Comparison of ENCODE assay signal across 1 cellular context in the genomic region with DNA sequence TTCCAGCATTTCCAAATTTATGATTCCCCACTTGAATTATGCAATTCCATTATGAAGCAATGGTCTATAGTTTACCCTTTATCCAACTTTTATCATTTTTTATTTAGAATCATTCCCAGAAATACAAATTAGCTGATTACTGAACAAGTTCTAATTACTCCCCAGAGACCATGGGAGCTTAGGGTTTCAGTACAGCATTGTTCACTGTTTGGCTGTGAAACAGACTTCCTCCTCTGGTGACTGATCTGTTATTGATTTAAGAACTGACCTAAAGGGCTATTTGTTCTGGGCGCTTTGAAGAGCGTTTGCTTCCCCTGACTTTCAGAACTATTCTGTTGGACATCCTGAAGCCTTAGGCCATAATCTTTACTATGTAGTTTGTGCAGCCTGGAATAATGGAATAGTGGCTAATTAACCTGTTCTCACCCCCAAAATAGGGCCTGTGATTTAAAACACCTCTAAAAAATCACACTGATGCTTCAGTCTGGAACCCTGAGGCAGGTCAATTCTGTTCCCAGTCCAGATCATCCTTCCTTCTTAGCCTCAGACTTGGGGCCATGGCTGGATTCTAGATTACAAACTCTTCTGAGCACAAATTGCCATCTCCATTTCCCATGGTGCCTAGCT.
A peak's percentile ranks its signal among the peaks of the same experiment; 100 is the strongest.
TF ChIP-seq lines count a peak whose summit lies in the region.

No MANE protein-coding gene starts in this region.

TF ChIP-seq in HepG2, 621 proteins besides CTCF, POLR2A, EP300 and RAD21 (continued from another document and continues in another):
- TF ChIP-seq, protein P1, sequence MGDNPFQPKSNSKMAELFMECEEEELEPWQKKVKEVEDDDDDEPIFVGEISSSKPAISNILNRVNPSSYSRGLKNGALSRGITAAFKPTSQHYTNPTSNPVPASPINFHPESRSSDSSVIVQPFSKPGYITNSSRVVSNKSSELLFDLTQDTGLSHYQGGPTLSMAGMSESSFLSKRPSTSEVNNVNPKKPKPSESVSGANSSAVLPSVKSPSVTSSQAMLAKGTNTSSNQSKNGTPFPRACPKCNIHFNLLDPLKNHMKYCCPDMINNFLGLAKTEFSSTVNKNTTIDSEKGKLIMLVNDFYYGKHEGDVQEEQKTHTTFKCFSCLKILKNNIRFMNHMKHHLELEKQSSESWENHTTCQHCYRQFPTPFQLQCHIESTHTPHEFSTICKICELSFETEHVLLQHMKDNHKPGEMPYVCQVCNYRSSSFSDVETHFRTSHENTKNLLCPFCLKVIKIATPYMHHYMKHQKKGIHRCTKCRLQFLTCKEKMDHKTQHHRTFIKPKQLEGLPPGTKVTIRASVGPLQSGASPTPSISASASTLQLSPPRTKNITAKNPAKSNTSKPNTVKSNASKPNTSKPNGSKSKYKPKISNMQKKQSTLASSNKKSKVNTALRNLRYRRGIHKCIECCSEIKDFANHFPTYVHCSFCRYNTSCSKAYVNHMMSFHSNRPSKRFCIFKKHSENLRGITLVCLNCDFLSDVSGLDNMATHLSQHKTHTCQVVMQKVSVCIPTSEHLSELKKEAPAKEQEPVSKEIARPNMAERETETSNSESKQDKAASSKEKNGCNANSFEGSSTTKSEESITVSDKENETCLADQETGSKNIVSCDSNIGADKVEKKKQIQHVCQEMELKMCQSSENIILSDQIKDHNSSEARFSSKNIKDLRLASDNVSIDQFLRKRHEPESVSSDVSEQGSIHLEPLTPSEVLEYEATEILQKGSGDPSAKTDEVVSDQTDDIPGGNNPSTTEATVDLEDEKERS (CRISPR knock-in tag; IDR thresholded peaks at IDR 0.05) = no peak
- TF ChIP-seq AGO2 (optimal IDR thresholded peaks at IDR 0.05; ENCODE audit: low read depth, low read length) (no peak), MEIS2 (CRISPR knock-in tag; IDR thresholded peaks at IDR 0.05) (peak; percentile 78; the same call in 1 of the 2 replicates), HDAC1 (CRISPR knock-in tag; IDR thresholded peaks at IDR 0.05) (peak; percentile 79), RNF2 (conservative IDR thresholded peaks at IDR 0.05; ENCODE audit: low read depth) (no peak), KLF13 (CRISPR knock-in tag; IDR thresholded peaks at IDR 0.05) (no peak), SRF (IDR thresholded peaks at IDR 0.05; ENCODE audit: low read depth, low read length) (no peak), ZNF644 (CRISPR knock-in tag; IDR thresholded peaks at IDR 0.05; ENCODE audit: low read depth) (peak; percentile 29), ZNF12 (CRISPR knock-in tag; IDR thresholded peaks at IDR 0.05) (peak; percentile 94), U2AF2 (IDR thresholded peaks at IDR 0.05; ENCODE audit: low read depth, low read length) (no peak), RARA (CRISPR knock-in tag; IDR thresholded peaks at IDR 0.05) (peak; percentile 84), ZNF670 (CRISPR knock-in tag; IDR thresholded peaks at IDR 0.05; ENCODE audit: borderline replicate concordance) (peak; percentile 62; the same call in 1 of the 2 replicates), TARDBP (CRISPR knock-in tag; IDR thresholded peaks at IDR 0.05) (peak; percentile 78; the same call in 1 of the 2 replicates), ZNF335 (CRISPR knock-in tag; IDR thresholded peaks at IDR 0.05) (no peak), PAF1 (CRISPR knock-in tag; IDR thresholded peaks at IDR 0.05) (no peak), SRY (CRISPR knock-in tag; IDR thresholded peaks at IDR 0.05) (no peak), RBFOX2 (IDR thresholded peaks at IDR 0.05; ENCODE audit: low read depth, low read length) (no peak), ADNP (CRISPR knock-in tag; IDR thresholded peaks at IDR 0.05) (no peak), FOXP1 (IDR thresholded peaks at IDR 0.05) (no peak), FOXP1 (CRISPR knock-in tag; IDR thresholded peaks at IDR 0.05) (peak; percentile 55; the same call in 1 of the 2 replicates), ISL2 (CRISPR knock-in tag; IDR thresholded peaks at IDR 0.05) (peak; percentile 90), ZNF317 (CRISPR knock-in tag; IDR thresholded peaks at IDR 0.05) (no peak), FOXK1 (CRISPR knock-in tag; IDR thresholded peaks at IDR 0.05; ENCODE audit: borderline replicate concordance, low read depth) (no peak), EED (CRISPR knock-in tag; IDR thresholded peaks at IDR 0.05) (no peak), ZNF501 (CRISPR knock-in tag; IDR thresholded peaks at IDR 0.05) (no peak), HHEX (CRISPR knock-in tag; IDR thresholded peaks at IDR 0.05) (0 out of 2 replicates have a peak, but pooled peaks have one; percentile 27), CREM (IDR thresholded peaks at IDR 0.05) (peak; percentile 75), CREM (CRISPR knock-in tag; IDR thresholded peaks at IDR 0.05) (no peak), BHLHE40 (IDR thresholded peaks at IDR 0.05; ENCODE audit: low read length) (no peak)
- TF ChIP-seq, protein P2, sequence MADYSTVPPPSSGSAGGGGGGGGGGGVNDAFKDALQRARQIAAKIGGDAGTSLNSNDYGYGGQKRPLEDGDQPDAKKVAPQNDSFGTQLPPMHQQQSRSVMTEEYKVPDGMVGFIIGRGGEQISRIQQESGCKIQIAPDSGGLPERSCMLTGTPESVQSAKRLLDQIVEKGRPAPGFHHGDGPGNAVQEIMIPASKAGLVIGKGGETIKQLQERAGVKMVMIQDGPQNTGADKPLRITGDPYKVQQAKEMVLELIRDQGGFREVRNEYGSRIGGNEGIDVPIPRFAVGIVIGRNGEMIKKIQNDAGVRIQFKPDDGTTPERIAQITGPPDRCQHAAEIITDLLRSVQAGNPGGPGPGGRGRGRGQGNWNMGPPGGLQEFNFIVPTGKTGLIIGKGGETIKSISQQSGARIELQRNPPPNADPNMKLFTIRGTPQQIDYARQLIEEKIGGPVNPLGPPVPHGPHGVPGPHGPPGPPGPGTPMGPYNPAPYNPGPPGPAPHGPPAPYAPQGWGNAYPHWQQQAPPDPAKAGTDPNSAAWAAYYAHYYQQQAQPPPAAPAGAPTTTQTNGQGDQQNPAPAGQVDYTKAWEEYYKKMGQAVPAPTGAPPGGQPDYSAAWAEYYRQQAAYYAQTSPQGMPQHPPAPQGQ (CRISPR knock-in tag; IDR thresholded peaks at IDR 0.05; ENCODE audit: borderline replicate concordance) = no peak
- TF ChIP-seq, protein P3, sequence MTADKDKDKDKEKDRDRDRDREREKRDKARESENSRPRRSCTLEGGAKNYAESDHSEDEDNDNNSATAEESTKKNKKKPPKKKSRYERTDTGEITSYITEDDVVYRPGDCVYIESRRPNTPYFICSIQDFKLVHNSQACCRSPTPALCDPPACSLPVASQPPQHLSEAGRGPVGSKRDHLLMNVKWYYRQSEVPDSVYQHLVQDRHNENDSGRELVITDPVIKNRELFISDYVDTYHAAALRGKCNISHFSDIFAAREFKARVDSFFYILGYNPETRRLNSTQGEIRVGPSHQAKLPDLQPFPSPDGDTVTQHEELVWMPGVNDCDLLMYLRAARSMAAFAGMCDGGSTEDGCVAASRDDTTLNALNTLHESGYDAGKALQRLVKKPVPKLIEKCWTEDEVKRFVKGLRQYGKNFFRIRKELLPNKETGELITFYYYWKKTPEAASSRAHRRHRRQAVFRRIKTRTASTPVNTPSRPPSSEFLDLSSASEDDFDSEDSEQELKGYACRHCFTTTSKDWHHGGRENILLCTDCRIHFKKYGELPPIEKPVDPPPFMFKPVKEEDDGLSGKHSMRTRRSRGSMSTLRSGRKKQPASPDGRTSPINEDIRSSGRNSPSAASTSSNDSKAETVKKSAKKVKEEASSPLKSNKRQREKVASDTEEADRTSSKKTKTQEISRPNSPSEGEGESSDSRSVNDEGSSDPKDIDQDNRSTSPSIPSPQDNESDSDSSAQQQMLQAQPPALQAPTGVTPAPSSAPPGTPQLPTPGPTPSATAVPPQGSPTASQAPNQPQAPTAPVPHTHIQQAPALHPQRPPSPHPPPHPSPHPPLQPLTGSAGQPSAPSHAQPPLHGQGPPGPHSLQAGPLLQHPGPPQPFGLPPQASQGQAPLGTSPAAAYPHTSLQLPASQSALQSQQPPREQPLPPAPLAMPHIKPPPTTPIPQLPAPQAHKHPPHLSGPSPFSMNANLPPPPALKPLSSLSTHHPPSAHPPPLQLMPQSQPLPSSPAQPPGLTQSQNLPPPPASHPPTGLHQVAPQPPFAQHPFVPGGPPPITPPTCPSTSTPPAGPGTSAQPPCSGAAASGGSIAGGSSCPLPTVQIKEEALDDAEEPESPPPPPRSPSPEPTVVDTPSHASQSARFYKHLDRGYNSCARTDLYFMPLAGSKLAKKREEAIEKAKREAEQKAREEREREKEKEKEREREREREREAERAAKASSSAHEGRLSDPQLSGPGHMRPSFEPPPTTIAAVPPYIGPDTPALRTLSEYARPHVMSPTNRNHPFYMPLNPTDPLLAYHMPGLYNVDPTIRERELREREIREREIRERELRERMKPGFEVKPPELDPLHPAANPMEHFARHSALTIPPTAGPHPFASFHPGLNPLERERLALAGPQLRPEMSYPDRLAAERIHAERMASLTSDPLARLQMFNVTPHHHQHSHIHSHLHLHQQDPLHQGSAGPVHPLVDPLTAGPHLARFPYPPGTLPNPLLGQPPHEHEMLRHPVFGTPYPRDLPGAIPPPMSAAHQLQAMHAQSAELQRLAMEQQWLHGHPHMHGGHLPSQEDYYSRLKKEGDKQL (CRISPR knock-in tag; IDR thresholded peaks at IDR 0.05; ENCODE audit: low read depth) = no peak
- TF ChIP-seq, protein P4, sequence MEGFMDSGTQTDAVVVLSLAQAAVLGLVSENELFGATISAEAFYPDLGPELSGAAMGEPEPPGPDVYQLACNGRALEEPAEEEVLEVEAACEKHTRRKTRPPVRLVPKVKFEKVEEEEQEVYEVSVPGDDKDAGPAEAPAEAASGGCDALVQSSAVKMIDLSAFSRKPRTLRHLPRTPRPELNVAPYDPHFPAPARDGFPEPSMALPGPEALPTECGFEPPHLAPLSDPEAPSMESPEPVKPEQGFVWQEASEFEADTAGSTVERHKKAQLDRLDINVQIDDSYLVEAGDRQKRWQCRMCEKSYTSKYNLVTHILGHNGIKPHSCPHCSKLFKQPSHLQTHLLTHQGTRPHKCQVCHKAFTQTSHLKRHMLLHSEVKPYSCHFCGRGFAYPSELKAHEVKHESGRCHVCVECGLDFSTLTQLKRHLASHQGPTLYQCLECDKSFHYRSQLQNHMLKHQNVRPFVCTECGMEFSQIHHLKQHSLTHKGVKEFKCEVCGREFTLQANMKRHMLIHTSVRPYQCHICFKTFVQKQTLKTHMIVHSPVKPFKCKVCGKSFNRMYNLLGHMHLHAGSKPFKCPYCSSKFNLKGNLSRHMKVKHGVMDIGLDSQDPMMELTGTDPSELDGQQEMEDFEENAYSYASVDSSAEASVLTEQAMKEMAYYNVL (CRISPR knock-in tag; IDR thresholded peaks at IDR 0.05; ENCODE audit: borderline replicate concordance) = peak; percentile 64; the same call in 1 of the 2 replicates
- TF ChIP-seq, protein P5, sequence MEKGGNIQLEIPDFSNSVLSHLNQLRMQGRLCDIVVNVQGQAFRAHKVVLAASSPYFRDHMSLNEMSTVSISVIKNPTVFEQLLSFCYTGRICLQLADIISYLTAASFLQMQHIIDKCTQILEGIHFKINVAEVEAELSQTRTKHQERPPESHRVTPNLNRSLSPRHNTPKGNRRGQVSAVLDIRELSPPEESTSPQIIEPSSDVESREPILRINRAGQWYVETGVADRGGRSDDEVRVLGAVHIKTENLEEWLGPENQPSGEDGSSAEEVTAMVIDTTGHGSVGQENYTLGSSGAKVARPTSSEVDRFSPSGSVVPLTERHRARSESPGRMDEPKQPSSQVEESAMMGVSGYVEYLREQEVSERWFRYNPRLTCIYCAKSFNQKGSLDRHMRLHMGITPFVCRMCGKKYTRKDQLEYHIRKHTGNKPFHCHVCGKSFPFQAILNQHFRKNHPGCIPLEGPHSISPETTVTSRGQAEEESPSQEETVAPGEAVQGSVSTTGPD (CRISPR knock-in tag; IDR thresholded peaks at IDR 0.05) = no peak
- TF ChIP-seq, protein P6, sequence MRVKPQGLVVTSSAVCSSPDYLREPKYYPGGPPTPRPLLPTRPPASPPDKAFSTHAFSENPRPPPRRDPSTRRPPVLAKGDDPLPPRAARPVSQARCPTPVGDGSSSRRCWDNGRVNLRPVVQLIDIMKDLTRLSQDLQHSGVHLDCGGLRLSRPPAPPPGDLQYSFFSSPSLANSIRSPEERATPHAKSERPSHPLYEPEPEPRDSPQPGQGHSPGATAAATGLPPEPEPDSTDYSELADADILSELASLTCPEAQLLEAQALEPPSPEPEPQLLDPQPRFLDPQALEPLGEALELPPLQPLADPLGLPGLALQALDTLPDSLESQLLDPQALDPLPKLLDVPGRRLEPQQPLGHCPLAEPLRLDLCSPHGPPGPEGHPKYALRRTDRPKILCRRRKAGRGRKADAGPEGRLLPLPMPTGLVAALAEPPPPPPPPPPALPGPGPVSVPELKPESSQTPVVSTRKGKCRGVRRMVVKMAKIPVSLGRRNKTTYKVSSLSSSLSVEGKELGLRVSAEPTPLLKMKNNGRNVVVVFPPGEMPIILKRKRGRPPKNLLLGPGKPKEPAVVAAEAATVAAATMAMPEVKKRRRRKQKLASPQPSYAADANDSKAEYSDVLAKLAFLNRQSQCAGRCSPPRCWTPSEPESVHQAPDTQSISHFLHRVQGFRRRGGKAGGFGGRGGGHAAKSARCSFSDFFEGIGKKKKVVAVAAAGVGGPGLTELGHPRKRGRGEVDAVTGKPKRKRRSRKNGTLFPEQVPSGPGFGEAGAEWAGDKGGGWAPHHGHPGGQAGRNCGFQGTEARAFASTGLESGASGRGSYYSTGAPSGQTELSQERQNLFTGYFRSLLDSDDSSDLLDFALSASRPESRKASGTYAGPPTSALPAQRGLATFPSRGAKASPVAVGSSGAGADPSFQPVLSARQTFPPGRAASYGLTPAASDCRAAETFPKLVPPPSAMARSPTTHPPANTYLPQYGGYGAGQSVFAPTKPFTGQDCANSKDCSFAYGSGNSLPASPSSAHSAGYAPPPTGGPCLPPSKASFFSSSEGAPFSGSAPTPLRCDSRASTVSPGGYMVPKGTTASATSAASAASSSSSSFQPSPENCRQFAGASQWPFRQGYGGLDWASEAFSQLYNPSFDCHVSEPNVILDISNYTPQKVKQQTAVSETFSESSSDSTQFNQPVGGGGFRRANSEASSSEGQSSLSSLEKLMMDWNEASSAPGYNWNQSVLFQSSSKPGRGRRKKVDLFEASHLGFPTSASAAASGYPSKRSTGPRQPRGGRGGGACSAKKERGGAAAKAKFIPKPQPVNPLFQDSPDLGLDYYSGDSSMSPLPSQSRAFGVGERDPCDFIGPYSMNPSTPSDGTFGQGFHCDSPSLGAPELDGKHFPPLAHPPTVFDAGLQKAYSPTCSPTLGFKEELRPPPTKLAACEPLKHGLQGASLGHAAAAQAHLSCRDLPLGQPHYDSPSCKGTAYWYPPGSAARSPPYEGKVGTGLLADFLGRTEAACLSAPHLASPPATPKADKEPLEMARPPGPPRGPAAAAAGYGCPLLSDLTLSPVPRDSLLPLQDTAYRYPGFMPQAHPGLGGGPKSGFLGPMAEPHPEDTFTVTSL (CRISPR knock-in tag; IDR thresholded peaks at IDR 0.05; ENCODE audit: borderline replicate concordance) = peak; percentile 97
- TF ChIP-seq, protein P7, sequence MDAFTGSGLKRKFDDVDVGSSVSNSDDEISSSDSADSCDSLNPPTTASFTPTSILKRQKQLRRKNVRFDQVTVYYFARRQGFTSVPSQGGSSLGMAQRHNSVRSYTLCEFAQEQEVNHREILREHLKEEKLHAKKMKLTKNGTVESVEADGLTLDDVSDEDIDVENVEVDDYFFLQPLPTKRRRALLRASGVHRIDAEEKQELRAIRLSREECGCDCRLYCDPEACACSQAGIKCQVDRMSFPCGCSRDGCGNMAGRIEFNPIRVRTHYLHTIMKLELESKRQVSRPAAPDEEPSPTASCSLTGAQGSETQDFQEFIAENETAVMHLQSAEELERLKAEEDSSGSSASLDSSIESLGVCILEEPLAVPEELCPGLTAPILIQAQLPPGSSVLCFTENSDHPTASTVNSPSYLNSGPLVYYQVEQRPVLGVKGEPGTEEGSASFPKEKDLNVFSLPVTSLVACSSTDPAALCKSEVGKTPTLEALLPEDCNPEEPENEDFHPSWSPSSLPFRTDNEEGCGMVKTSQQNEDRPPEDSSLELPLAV (CRISPR knock-in tag; conservative IDR thresholded peaks at IDR 0.05; ENCODE audit: low read depth) = no peak
